Comparison of ENCODE assay signal across 20 cellular contexts in the genomic region with DNA sequence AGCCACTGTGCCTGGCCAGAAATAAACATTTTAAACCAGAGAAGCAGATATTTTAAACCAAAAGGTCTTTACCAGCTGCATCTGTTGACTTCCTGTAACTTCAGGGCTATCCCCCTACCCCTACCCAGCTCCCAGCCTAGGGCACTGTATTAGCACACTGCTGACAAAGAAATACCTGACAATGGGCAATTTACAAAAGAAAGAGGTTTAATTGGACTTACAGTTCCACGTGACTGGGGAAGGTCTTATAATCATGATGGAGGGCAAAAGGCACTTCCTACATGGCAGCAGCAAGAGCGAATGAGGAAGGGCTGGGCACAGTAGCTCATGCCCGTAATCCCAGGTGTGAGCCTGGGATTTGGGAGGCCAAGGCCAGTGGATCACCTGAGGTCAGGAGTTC. TPM values are rescaled to one million over a fixed set of nuclear protein-coding genes. Genes with fewer than 3 reads are reported as not detected.
DNase-seq lines count a peak whose midpoint lies in the region; ATAC-seq and TF ChIP-seq lines count a peak whose summit lies in the region.
"Had no signal": no experiment of that assay in that cellular context is flagged by ENCODE, and none has a peak within 500 bp of the region (broad histone marks: within the 10 kb centered on the region; RNA-seq: fewer than 3 reads in every experiment).

No MANE protein-coding gene starts in this region.

- H3K9me3 Mint-ChIP-seq in activated CD8-positive, alpha-beta memory T cell treated with anti-CD3 and anti-CD28 coated beads, Interleukin-2, amount 10 ng/mL, durations not matched to agents 7 days and 5 days (ENCODE audit: low read depth), result peaks cover 2% of the 10 kb centered on the region
- no peaks in the 10 kb centered on the region for H3K9me3 Mint-ChIP-seq in type B pancreatic cell
- H3K9me3 Mint-ChIP-seq: CD4-positive, CD25-positive, alpha-beta regulatory T cell had no signal

- H3K4me3 Mint-ChIP-seq in activated CD8-positive, alpha-beta memory T cell treated with anti-CD3 and anti-CD28 coated beads, Interleukin-2, amount 10 ng/mL, durations not matched to agents 7 days and 5 days, result no peak overlapping the region
- H3K4me3 Mint-ChIP-seq in type B pancreatic cell, result no peak overlapping the region
- H3K4me3 Mint-ChIP-seq: CD4-positive, CD25-positive, alpha-beta regulatory T cell had no signal

- H3K36me3 Mint-ChIP-seq in activated CD8-positive, alpha-beta memory T cell treated with anti-CD3 and anti-CD28 coated beads, Interleukin-2, amount 10 ng/mL, durations not matched to agents 7 days and 5 days, result peaks cover 48% of the 10 kb centered on the region
- peaks cover 23% of the 10 kb centered on the region for H3K36me3 Mint-ChIP-seq in type B pancreatic cell

- H3K27me3 Mint-ChIP-seq in activated CD8-positive, alpha-beta memory T cell treated with anti-CD3 and anti-CD28 coated beads, Interleukin-2, amount 10 ng/mL, durations not matched to agents 7 days and 5 days, result no peaks in the 10 kb centered on the region
- no peaks in the 10 kb centered on the region for H3K27me3 Mint-ChIP-seq in type B pancreatic cell
- H3K27me3 Mint-ChIP-seq: CD4-positive, CD25-positive, alpha-beta regulatory T cell had no signal

- H3K27ac Mint-ChIP-seq in activated CD8-positive, alpha-beta memory T cell treated with anti-CD3 and anti-CD28 coated beads, Interleukin-2, amount 10 ng/mL, durations not matched to agents 7 days and 5 days, result peak overlapping the region; percentile 3
- H3K27ac Mint-ChIP-seq in type B pancreatic cell, result peak overlapping the region; percentile 18

- H3K4me3 ChIP-seq in NT2/D1 (ENCODE audit: insufficient read length, low read depth) (no peak overlapping the region), brain microvascular endothelial cell (ENCODE audit: low read depth, low read length) (no peak overlapping the region)
- H3K4me3 ChIP-seq: GM23248, Peyer's patch had no signal

- H3K27me3 ChIP-seq in NT2/D1 (ENCODE audit: insufficient read depth, insufficient read length) (no peaks in the 10 kb centered on the region), brain microvascular endothelial cell (replicated peaks) (no peaks in the 10 kb centered on the region)
- H3K27me3 ChIP-seq: Peyer's patch had no signal

- H3K27ac ChIP-seq in brain microvascular endothelial cell, result no peak overlapping the region
- H3K27ac ChIP-seq: GM23248, Peyer's patch had no signal

- intact Hi-C loops in cardiac septum (cut with DNase I), result no loop called here

- no peak for ATAC-seq in activated CD8-positive, alpha-beta memory T cell treated with anti-CD3 and anti-CD28 coated beads, Interleukin-2, amount 10 ng/mL, durations not matched to agents 7 days and 5 days

- H3K9ac ChIP-seq in NT2/D1 (ENCODE audit: insufficient read length, low read depth), result no peak overlapping the region
- H3K9ac ChIP-seq: GM23248, SK-N-SH had no signal

- no peak for DNase-seq in activated CD8-positive, alpha-beta memory T cell treated with anti-CD3 and anti-CD28 coated beads, Interleukin-2, amount 10 ng/mL, durations not matched to agents 7 days and 5 days
- no peak for DNase-seq in activated CD8-positive, alpha-beta memory T cell treated with anti-CD3 and anti-CD28 coated beads for 24 hours
- peak; percentile 40 for DNase-seq in NT2/D1 (ENCODE audit: low read depth, low spot score)
- DNase-seq in iPS-NIHi11 (ENCODE audit: low spot score), result peak; percentile 46
- DNase-seq in type B pancreatic cell (ENCODE audit: extremely low spot score, unreplicated experiment), result no peak
- DNase-seq in brain microvascular endothelial cell, result no peak
- DNase-seq in NCI-H524 treated with DMSO at 0.1 percent for 48 hours (lab: John Stamatoyannopoulos, UW), result no peak
- DNase-seq in cardiac septum (ENCODE audit: low spot score), result no peak
- DNase-seq: 8988T; Calu3; CD4-positive, CD25-positive, alpha-beta regulatory T cell; DMS79 treated with DMSO at 0.1 percent for 48 hours; GM23248; MM.1S; NCI-H1105 treated with DMSO at 0.1 percent for 48 hours; NCI-H187 treated with DMSO at 0.1 percent for 48 hours; NCI-H2171 treated with DMSO at 0.1 percent for 48 hours; Peyer's patch; Right ventricle myocardium superior; SK-N-SH had no signal

- peaks cover 5% of the 10 kb centered on the region for H3K4me1 ChIP-seq in NT2/D1 (ENCODE audit: insufficient read depth, insufficient read length)
- H3K4me1 ChIP-seq: Peyer's patch had no signal

- no peak for TF ChIP-seq CTCF in type B pancreatic cell (conservative IDR thresholded peaks at IDR 0.05)
- no peak for TF ChIP-seq CTCF in brain microvascular endothelial cell (IDR thresholded peaks at IDR 0.05; ENCODE audit: low read depth, low read length, missing control alignments)

- in situ Hi-C loops in brain microvascular endothelial cell (cut with HindIII; ENCODE audit: low pct_ligation_motif_present, low sequenced_read_pairs), result no loop called here

- H3K4me1 Mint-ChIP-seq in activated CD8-positive, alpha-beta memory T cell treated with anti-CD3 and anti-CD28 coated beads, Interleukin-2, amount 10 ng/mL, durations not matched to agents 7 days and 5 days, result no peaks in the 10 kb centered on the region
- no peaks in the 10 kb centered on the region for H3K4me1 Mint-ChIP-seq in type B pancreatic cell (ENCODE audit: unreplicated experiment)

- H3K9me3 ChIP-seq in NT2/D1 (ENCODE audit: insufficient read depth, low read length), result peaks cover 16% of the 10 kb centered on the region; the same call in 1 of the 2 replicates
- H3K9me3 ChIP-seq: Peyer's patch, SK-N-SH had no signal

- CTCF ChIA-PET in activated CD8-positive, alpha-beta memory T cell treated with anti-CD3 and anti-CD28 coated beads, Interleukin-2, amount 10 ng/mL, durations not matched to agents 7 days and 5 days (lab: Charles Lee), result interaction anchor here (1.0 kb wide), 1 partner anchor 273 kb away, joined by 3 read pairs; no protein-coding TSS in a partner anchor

- peaks cover 17% of the 10 kb centered on the region for H3K36me3 ChIP-seq in NT2/D1 (ENCODE audit: insufficient read depth, insufficient read length, low read length)
- H3K36me3 ChIP-seq in brain microvascular endothelial cell (replicated peaks), result peaks cover 11% of the 10 kb centered on the region

RNA-seq across cellular contexts. Expression of gene GEMIN2, which starts 26.0 kb away (rescaled TPM):
- 10 to 100 TPM; 22.5 to 26.3 TPM for total RNA-seq in activated CD8-positive, alpha-beta memory T cell treated with anti-CD3 and anti-CD28 coated beads, Interleukin-2, amount 10 ng/mL, durations not matched to agents 7 days and 5 days
- total RNA-seq in type B pancreatic cell (ENCODE audit: low replicate concordance) (15.0 and 20.1 TPM in 2 replicates), cardiac septum (7.4 TPM)

RNA-seq across cellular contexts. Expression of gene TRAPPC6B, which starts 30.0 kb away (rescaled TPM):
- 10 to 100 TPM; 25.0 to 25.6 TPM for total RNA-seq in activated CD8-positive, alpha-beta memory T cell treated with anti-CD3 and anti-CD28 coated beads, Interleukin-2, amount 10 ng/mL, durations not matched to agents 7 days and 5 days
- total RNA-seq in type B pancreatic cell (ENCODE audit: low replicate concordance), result 19.0 and 19.5 TPM in 2 replicates
- total RNA-seq in cardiac septum, result 24.0 TPM

RNA-seq across cellular contexts. Expression of gene PNN, which starts 34.9 kb away (rescaled TPM):
- 100 to 1,000 TPM in 1 of 2 experiments, 10 to 100 TPM in 1; 96.2 to 133 TPM for total RNA-seq in activated CD8-positive, alpha-beta memory T cell treated with anti-CD3 and anti-CD28 coated beads, Interleukin-2, amount 10 ng/mL, durations not matched to agents 7 days and 5 days
- total RNA-seq in type B pancreatic cell (ENCODE audit: low replicate concordance), result 74.3 and 95.7 TPM in 2 replicates
- 30.0 TPM for total RNA-seq in cardiac septum

RNA-seq across cellular contexts. Expression of gene SEC23A, which starts 37.1 kb away (rescaled TPM):
- 10 to 100 TPM; 43.7 to 54.3 TPM for total RNA-seq in activated CD8-positive, alpha-beta memory T cell treated with anti-CD3 and anti-CD28 coated beads, Interleukin-2, amount 10 ng/mL, durations not matched to agents 7 days and 5 days
- total RNA-seq in type B pancreatic cell (ENCODE audit: low replicate concordance), result 64.0 and 84.8 TPM in 2 replicates
- total RNA-seq in cardiac septum, result 90.9 TPM

Comparison
In these comparisons a context has a peak if more than half of its experiments do, and no peak if none do; other contexts are left out.
1. DNase-seq: peak in NT2/D1 (single experiment) and iPS-NIHi11 (single experiment); none in activated CD8-positive, alpha-beta memory T cell treated with anti-CD3 and anti-CD28 coated beads, Interleukin-2, amount 10 ng/mL, durations not matched to agents 7 days and 5 days (single experiment), activated CD8-positive, alpha-beta memory T cell treated with anti-CD3 and anti-CD28 coated beads for 24 hours (single experiment), type B pancreatic cell (single experiment), brain microvascular endothelial cell (single experiment), NCI-H524 treated with DMSO at 0.1 percent for 48 hours (single experiment) and cardiac septum (single experiment).